ENCODE assay signal across 10 cellular contexts in the genomic region with DNA sequence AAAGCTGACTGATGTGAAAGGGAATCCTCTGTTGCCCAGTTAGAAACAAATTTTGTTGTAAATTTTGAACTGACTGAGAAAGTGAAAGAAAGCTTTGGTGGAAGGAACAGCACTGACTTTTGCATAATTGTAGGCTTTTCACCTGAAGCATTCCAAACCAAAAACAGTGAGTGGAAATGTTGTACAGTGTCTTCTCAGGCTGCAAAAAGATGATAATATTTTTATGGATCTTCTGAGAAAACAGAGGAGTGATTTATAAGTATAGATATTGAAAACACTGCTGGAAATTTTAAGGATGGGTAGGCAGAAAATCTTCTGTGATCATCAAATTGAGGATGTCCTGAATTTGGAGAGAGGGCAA. TPM values are rescaled to one million over a fixed set of nuclear protein-coding genes. Genes with fewer than 3 reads are reported as not detected.
A peak's percentile ranks its signal among the peaks of the same experiment; 100 is the strongest.
DNase-seq lines count a peak whose midpoint lies in the region; ATAC-seq and TF ChIP-seq lines count a peak whose summit lies in the region.
"Had no signal": no experiment of that assay in that cellular context is flagged by ENCODE, and none has a peak within 500 bp of the region (broad histone marks: within the 10 kb centered on the region; RNA-seq: fewer than 3 reads in every experiment).

No MANE protein-coding gene starts in this region.

- intact Hi-C loops in Calu3 (cut with micrococcal nuclease; ENCODE audit: unreplicated experiment) (loop anchor here (1.0 to 2.0 kb wide), 2 partner anchors 30 to 40 kb away; a partner anchor contains a TSS), PC-3 (cut with micrococcal nuclease) (loop anchor here (1.0 kb wide), 3 partner anchors 31 to 44 kb away; no protein-coding TSS in a partner anchor), gastrocnemius medialis (cut with DNase I; ENCODE audit: low total_unique reads) (loop anchor here (2.0 kb wide), 1 partner anchor 40 kb away; a partner anchor contains a TSS)

- H3K9me3 ChIP-seq in PC-3 (ENCODE audit: low read length), result no peaks in the 10 kb centered on the region
- no peaks in the 10 kb centered on the region for H3K9me3 ChIP-seq in fibroblast of lung (ENCODE audit: control insufficient read depth, insufficient read depth, low read depth, low read length)
- H3K9me3 ChIP-seq in gastrocnemius medialis, result no peaks in the 10 kb centered on the region

- H3K9me3 Mint-ChIP-seq in Calu3 (ENCODE audit: low read depth, unreplicated experiment), result no peaks in the 10 kb centered on the region

- CTCF ChIA-PET in Calu3 (lab: Charles Lee) (interaction anchor here (1.0 to 1.8 kb wide), 3 partner anchors 39 to 70 kb away, joined by 3 to 9 read pairs (median 3); no protein-coding TSS in a partner anchor), PC-3 (lab: Charles Lee) (interaction anchor here (0.6 to 1.7 kb wide), 4 partner anchors 17 to 70 kb away, joined by 3 to 6 read pairs (median 4); no protein-coding TSS in a partner anchor)

- H3F3A ChIP-seq in PC-3 (ENCODE audit: low read length, unreplicated experiment), result no peaks in the 10 kb centered on the region

- DNase-seq in Calu3 (no peak), PC-3 (no peak), fibroblast of lung (ENCODE audit: low read depth in 2 of 2) (no peak), gastrocnemius medialis (no peak), AG08396 (ENCODE audit: low spot score) (no peak), mesenteric fat pad (ENCODE audit: low spot score) (no peak)
- DNase-seq: naive thymus-derived CD8-positive, alpha-beta T cell had no signal

- in situ Hi-C loops in gastrocnemius medialis (cut with MboI; ENCODE audit: low sequenced_read_pairs in 4 of 4), result loop anchor here in 1 of 4 donors (25.0 kb wide), 1 partner anchor 103 kb away; no protein-coding TSS in a partner anchor

- H3K27me3 ChIP-seq in PC-3 (ENCODE audit: low read length) (no peaks in the 10 kb centered on the region), fibroblast of lung (ENCODE audit: control insufficient read depth, insufficient read depth, low read length) (no peaks in the 10 kb centered on the region), gastrocnemius medialis (no peaks in the 10 kb centered on the region)

- H4K20me1 ChIP-seq in PC-3 (ENCODE audit: low read length), result no peaks in the 10 kb centered on the region
- H4K20me1 ChIP-seq in fibroblast of lung (ENCODE audit: control insufficient read depth, extremely low read depth, insufficient read depth, low read length), result no peaks in the 10 kb centered on the region

- peak overlapping the region; percentile 94 for H3K9ac ChIP-seq in PC-3 (ENCODE audit: low read length)
- H3K9ac ChIP-seq in fibroblast of lung (ENCODE audit: insufficient read depth, low read length), result peak overlapping the region; percentile 34

- H3K79me2 ChIP-seq in PC-3 (ENCODE audit: low read length) (no peaks in the 10 kb centered on the region), fibroblast of lung (ENCODE audit: control insufficient read depth, insufficient read depth, low read length) (peaks cover 25% of the 10 kb centered on the region)

- H3K27ac Mint-ChIP-seq in Calu3 (ENCODE audit: unreplicated experiment), result peak overlapping the region; percentile 100
- H3K27ac Mint-ChIP-seq: naive thymus-derived CD8-positive, alpha-beta T cell had no signal

- H3K4me2 ChIP-seq in PC-3 (ENCODE audit: low read length), result peak overlapping the region; percentile 70
- peak overlapping the region; percentile 18 for H3K4me2 ChIP-seq in fibroblast of lung (ENCODE audit: extremely low read depth, insufficient read depth, low read length)

- no peaks in the 10 kb centered on the region for H3K9me2 ChIP-seq in PC-3 (replicated peaks; ENCODE audit: low read length)

- H3K4me1 Mint-ChIP-seq in Calu3 (ENCODE audit: low read depth, unreplicated experiment), result peaks cover 65% of the 10 kb centered on the region
- H3K4me1 Mint-ChIP-seq: naive thymus-derived CD8-positive, alpha-beta T cell had no signal

- H3K36me3 Mint-ChIP-seq in Calu3 (ENCODE audit: insufficient read depth, unreplicated experiment), result peaks cover 65% of the 10 kb centered on the region
- H3K36me3 Mint-ChIP-seq: naive thymus-derived CD8-positive, alpha-beta T cell had no signal

- no peak for TF ChIP-seq POLR2A in gastrocnemius medialis (IDR thresholded peaks at IDR 0.05)

- H3K27ac ChIP-seq in PC-3 (ENCODE audit: low read length), result peak overlapping the region; percentile 100
- peak overlapping the region; percentile 78 for H3K27ac ChIP-seq in fibroblast of lung (ENCODE audit: insufficient read depth, low read length)
- peak overlapping the region; percentile 66 to 76 (median 70) for H3K27ac ChIP-seq in gastrocnemius medialis

- TSS peak; percentile 57 for BruUV-seq in Calu3 (replicated peaks; lab: Mats Ljungman, UMichigan)
- TSS peak; percentile 59 for BruUV-seq in PC-3 (replicated peaks; lab: Mats Ljungman, UMichigan)

- H3K4me1 ChIP-seq in PC-3 (ENCODE audit: insufficient read depth, low read length) (peaks cover 71% of the 10 kb centered on the region), fibroblast of lung (ENCODE audit: control insufficient read depth, extremely low read depth, insufficient read depth, low read length) (peaks cover 27% of the 10 kb centered on the region), gastrocnemius medialis (peaks cover 16 to 28% of the 10 kb centered on the region in 2 donors)

- ATAC-seq in PC-3 (no peak), gastrocnemius medialis (no peak), GM19455 (IDR thresholded peaks at IDR 0.05; ENCODE audit: unreplicated experiment) (no peak), HG03045 (IDR thresholded peaks at IDR 0.05; ENCODE audit: unreplicated experiment) (no peak)
- ATAC-seq: naive thymus-derived CD8-positive, alpha-beta T cell had no signal

- H3K4me3 Mint-ChIP-seq in Calu3 (ENCODE audit: low read depth, unreplicated experiment), result peak overlapping the region; percentile 67
- H3K4me3 Mint-ChIP-seq: naive thymus-derived CD8-positive, alpha-beta T cell had no signal

- H2AFZ ChIP-seq in PC-3 (ENCODE audit: low read length), result no peak overlapping the region
- H2AFZ ChIP-seq in fibroblast of lung (ENCODE audit: low read length), result no peak overlapping the region

- H3K4me3 ChIP-seq in PC-3 (ENCODE audit: low read length) (peak overlapping the region; percentile 35; the same call in 1 of the 2 replicates), fibroblast of lung (replicated peaks in 1 of 4; ENCODE audit: control extremely low read depth in 1 of 4, insufficient read depth in 1 of 4, low read depth in 3 of 4, low read length in 4 of 4) (peak overlapping the region in 2 of 4 experiments; percentile 18 to 30), gastrocnemius medialis (peak overlapping the region in 2 of 4 donors; percentile 5 to 32)

- POLR2A ChIA-PET in PC-3 (lab: Charles Lee; ENCODE audit: unreplicated experiment), result interaction anchor here (0.7 to 1.0 kb wide), 2 partner anchors 21 to 38 kb away, joined by 5 read pairs; no protein-coding TSS in a partner anchor

- no peak for TF ChIP-seq CTCF in Calu3 (IDR thresholded peaks at IDR 0.05; ENCODE audit: unreplicated experiment)
- no peak for TF ChIP-seq CTCF in PC-3 (conservative IDR thresholded peaks at IDR 0.05; ENCODE audit: low read depth, low read length)
- TF ChIP-seq CTCF in fibroblast of lung (conservative IDR thresholded peaks at IDR 0.05 in 1 of 2, IDR thresholded peaks at IDR 0.05 in 1 of 2; ENCODE audit: low read depth in 1 of 2, low read length in 2 of 2), result no peak
- TF ChIP-seq CTCF in gastrocnemius medialis (IDR thresholded peaks at IDR 0.05 in 4 of 5, conservative IDR thresholded peaks at IDR 0.05 in 1 of 5), result no peak

- no peaks in the 10 kb centered on the region for H3K36me3 ChIP-seq in PC-3 (ENCODE audit: low read depth, low read length)
- no peaks in the 10 kb centered on the region for H3K36me3 ChIP-seq in fibroblast of lung (ENCODE audit: control insufficient read depth, insufficient read depth, low read length)
- no peaks in the 10 kb centered on the region for H3K36me3 ChIP-seq in gastrocnemius medialis

- no peaks in the 10 kb centered on the region for H3K27me3 Mint-ChIP-seq in Calu3 (ENCODE audit: unreplicated experiment)
- H3K27me3 Mint-ChIP-seq: naive thymus-derived CD8-positive, alpha-beta T cell had no signal

RNA-seq across cellular contexts. Expression of a gene that starts 40.0 kb away (rescaled TPM):
- 48.7 and 52.7 TPM in 2 replicates for total RNA-seq in Calu3 (2022)
- total RNA-seq in PC-3 (2014; rRNA removed), result 16.4 and 16.9 TPM in 2 replicates
- total RNA-seq in fibroblast of lung, result 87.6 and 94.1 TPM in 2 replicates
- 26.0 and 39.9 TPM in 2 replicates for polyA plus RNA-seq in fibroblast of lung
- 18.1 and 26.2 TPM in 2 replicates for polyA plus RNA-seq in fibroblast of lung (2012)
- polyA minus RNA-seq in fibroblast of lung (ENCODE audit: low replicate concordance), result 21.1 and 23.6 TPM in 2 replicates
- 1 to 10 TPM in 3 of 4 donors, under 1 TPM in 1; 0.75 to 2.3 (median 2.0) TPM for total RNA-seq in gastrocnemius medialis
- 21.7 TPM for total RNA-seq in mesenteric fat pad
- total RNA-seq: naive thymus-derived CD8-positive, alpha-beta T cell; T-helper 2 cell treated with Interferon-gamma antibody and Interleukin-4, amounts not matched to agents 100 ng/mL and 5 ng/mL, for 36 hours had no signal
- polyA plus RNA-seq: naive thymus-derived CD8-positive, alpha-beta T cell had no signal
